Comparison of ENCODE assay signal across 30 cellular contexts in genomic region chrX:74061879-74062278, GRCh38.
DNase-seq lines count a peak whose midpoint lies in the region; ATAC-seq and TF ChIP-seq lines count a peak whose summit lies in the region.
"Had no signal": no experiment of that assay in that cellular context is flagged by ENCODE, and none has a peak within 500 bp of the region (broad histone marks: within the 10 kb centered on the region; RNA-seq: fewer than 3 reads in every experiment).

No MANE protein-coding gene starts in this region.

- WGBS in tibial nerve, 2 donors, result 76 to 81% methylated on average over 4 of the region's 4 CpGs

- H3K9me3 ChIP-seq in DND-41 (ENCODE audit: insufficient read depth, low read length, severe bottlenecking) (no peaks in the 10 kb centered on the region), tibial nerve (no peaks in the 10 kb centered on the region)
- H3K9me3 ChIP-seq: A549; BLaER1 treated with 17β-estradiol and CSF1 and Interleukin-3, amounts not matched to agents 10 nM and 100 nM; HAP-1; SJCRH30 had no signal

- no peak overlapping the region for H3K4me2 ChIP-seq in DND-41 (ENCODE audit: insufficient read depth, low read length)
- H3K4me2 ChIP-seq: A549 had no signal

- H3K4me1 ChIP-seq in DND-41 (ENCODE audit: insufficient read depth, low read length) (peaks cover 10% of the 10 kb centered on the region; the same call in 1 of the 2 replicates), tibial nerve (no peaks in the 10 kb centered on the region)
- H3K4me1 ChIP-seq: A549, HAP-1, SJCRH30 had no signal

- H3K36me3 ChIP-seq in DND-41 (ENCODE audit: insufficient read depth, low read length), result no peaks in the 10 kb centered on the region
- no peaks in the 10 kb centered on the region for H3K36me3 ChIP-seq in tibial nerve
- H3K36me3 ChIP-seq: BLaER1 treated with 17β-estradiol and CSF1 and Interleukin-3, amounts not matched to agents 10 nM and 100 nM; HAP-1; SJCRH30 had no signal

- no peak overlapping the region for H3K9ac ChIP-seq in DND-41 (ENCODE audit: low read depth, low read length)
- H3K9ac ChIP-seq: BLaER1 treated with 17β-estradiol and CSF1 and Interleukin-3, amounts not matched to agents 10 nM and 100 nM had no signal

- no peak for TF ChIP-seq POLR2A in tibial nerve (IDR thresholded peaks at IDR 0.05)

- no peak overlapping the region for H2AFZ ChIP-seq in DND-41 (ENCODE audit: low read depth, low read length)

- H3K27ac ChIP-seq in DND-41 (ENCODE audit: low read length) (no peak overlapping the region), tibial nerve (no peak overlapping the region)
- H3K27ac ChIP-seq: A549; BLaER1 treated with 17β-estradiol and CSF1 and Interleukin-3, amounts not matched to agents 10 nM and 100 nM; SJCRH30 had no signal

- no peak for TF ChIP-seq EP300 in tibial nerve (IDR thresholded peaks at IDR 0.05)

- no peaks in the 10 kb centered on the region for H4K20me1 ChIP-seq in DND-41 (ENCODE audit: insufficient read depth, low read length)
- H4K20me1 ChIP-seq: BLaER1 treated with 17β-estradiol and CSF1 and Interleukin-3, amounts not matched to agents 10 nM and 100 nM had no signal

- no peak for TF ChIP-seq CTCF in DND-41 (IDR thresholded peaks at IDR 0.05; ENCODE audit: borderline replicate concordance, extremely low read depth, low read length, poor library complexity, severe bottlenecking)
- no peak for TF ChIP-seq CTCF in epithelial cell of esophagus (IDR thresholded peaks at IDR 0.05; ENCODE audit: insufficient read depth, low read depth, low read length, missing control alignments)
- no peak for TF ChIP-seq CTCF in tibial nerve (IDR thresholded peaks at IDR 0.05)

- no peaks in the 10 kb centered on the region for H3K27me3 ChIP-seq in DND-41 (ENCODE audit: insufficient read depth, low read length, poor library complexity)
- H3K27me3 ChIP-seq in tibial nerve, result no peaks in the 10 kb centered on the region
- H3K27me3 ChIP-seq: BLaER1 treated with 17β-estradiol and CSF1 and Interleukin-3, amounts not matched to agents 10 nM and 100 nM; SJCRH30 had no signal

- H3K79me2 ChIP-seq in DND-41 (ENCODE audit: insufficient read depth, low read length), result no peaks in the 10 kb centered on the region

- peak; percentile 96 for ATAC-seq in DND-41 (ENCODE audit: insufficient read depth, low read depth)
- peak; percentile 69 for ATAC-seq in GM18868 (IDR thresholded peaks at IDR 0.05; ENCODE audit: unreplicated experiment)
- ATAC-seq: A549, K562, PC-3, Right ventricle myocardium inferior, SK-N-SH treated with all-trans-retinoic acid at 6 μM for 48 hours had no signal

- H3K4me3 ChIP-seq in DND-41 (ENCODE audit: low read depth in 1 of 2, low read length in 2 of 2), result no peak overlapping the region
- no peak overlapping the region for H3K4me3 ChIP-seq in epithelial cell of esophagus (ENCODE audit: low read length)
- H3K4me3 ChIP-seq in tibial nerve, result no peak overlapping the region
- H3K4me3 ChIP-seq: A549; BLaER1 treated with 17β-estradiol and CSF1 and Interleukin-3, amounts not matched to agents 10 nM and 100 nM; HAP-1; K562; SJCRH30 had no signal

- DNase-seq in DND-41 (peak; percentile 58), SW480 (ENCODE audit: low spot score) (peak; percentile 28), epithelial cell of esophagus (ENCODE audit: low read depth) (peak; percentile 24), iPS-NIHi11 (ENCODE audit: low spot score) (no peak), HuH-7.5 (ENCODE audit: low spot score) (no peak), tibial nerve (ENCODE audit: low spot score in 2 of 2) (no peak)
- no peak for DNase-seq in stimulated activated CD4-positive, alpha-beta T cell treated with anti-CD3 and anti-CD28 coated beads, Interleukin-15, amount 100 ng/mL, for 24 hours
- DNase-seq: AML-193; CD4-positive, alpha-beta T cell; DMS53; GDM1; HFFc6; Kasumi-1; MV-4-11; NCI-H1105; NCI-H1436 treated with DMSO at 0.1 percent for 48 hours; NCI-H187 treated with DMSO at 0.1 percent for 48 hours; NCI-H446; NCI-H524 treated with DMSO at 0.1 percent for 48 hours; NCI-H774; NK-92 treated with Interleukin-12 subunit alpha and Interleukin-12 subunit beta, amount 100 ng/mL, for 24 hours; PC-3; SJCRH30 had no signal

Comparison
In these comparisons a context has a peak if more than half of its experiments do, and no peak if none do; other contexts are left out.
1. DNase-seq: peak in DND-41 (single experiment), SW480 (single experiment) and epithelial cell of esophagus (single experiment); none in stimulated activated CD4-positive, alpha-beta T cell treated with anti-CD3 and anti-CD28 coated beads, Interleukin-15, amount 100 ng/mL, for 24 hours (single experiment), iPS-NIHi11 (single experiment), HuH-7.5 (single experiment) and tibial nerve (0 of 2).